ENCODE assay signal across 10 cellular contexts in the genomic region with DNA sequence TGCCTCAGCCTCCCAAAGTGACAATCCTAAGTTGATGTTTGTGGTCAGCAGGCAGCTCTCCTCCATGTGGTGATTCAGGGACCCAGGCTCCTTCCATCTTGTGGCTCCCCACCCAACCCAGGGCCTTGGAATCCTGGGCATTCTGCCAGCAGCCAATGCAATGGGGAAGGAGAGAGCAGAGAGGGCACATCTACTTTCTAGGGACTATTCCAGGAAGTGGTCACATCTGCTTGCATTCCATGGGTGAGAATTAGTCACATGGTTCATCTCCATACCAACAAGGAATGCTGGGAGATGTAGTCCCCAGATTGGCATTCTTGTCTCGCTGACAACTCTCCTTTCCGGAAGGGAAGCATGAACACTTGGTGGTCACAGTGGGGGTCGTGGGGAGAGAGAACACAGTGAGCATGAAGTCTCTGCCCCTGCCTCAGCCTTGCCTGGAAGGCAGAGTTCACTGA. TPM values are rescaled to one million over a fixed set of nuclear protein-coding genes. Genes with fewer than 3 reads are reported as not detected.
DNase-seq lines count a peak whose midpoint lies in the region; FAIRE-seq and TF ChIP-seq lines count a peak whose summit lies in the region.
"Had no signal": no experiment of that assay in that cellular context is flagged by ENCODE, and none has a peak within 500 bp of the region (broad histone marks: within the 10 kb centered on the region; RNA-seq: fewer than 3 reads in every experiment).

No MANE protein-coding gene starts in this region.

- H3K9ac ChIP-seq in kidney (ENCODE audit: low read length in 2 of 2): no peak overlapping the region

- TF ChIP-seq CTCF in PC-9 (conservative IDR thresholded peaks at IDR 0.05) (no peak), foreskin fibroblast (IDR thresholded peaks at IDR 0.05; ENCODE audit: low read depth, low read length) (no peak), kidney (IDR thresholded peaks at IDR 0.05; ENCODE audit: borderline replicate concordance, extremely low read depth, insufficient read depth) (no peak), GM13976 (IDR thresholded peaks at IDR 0.05; ENCODE audit: borderline replicate concordance, control extremely low read depth, extremely low read depth, insufficient read depth, missing control alignments) (no peak)

- no peaks in the 10 kb centered on the region for H4K20me1 ChIP-seq in PC-9 (ENCODE audit: insufficient read depth)

- no TSS peak for BruUV-seq in PC-9 (replicated peaks; lab: Mats Ljungman, UMichigan)

- H3K4me3 ChIP-seq in PC-9 (no peak overlapping the region), foreskin fibroblast (ENCODE audit: low read depth in 1 of 2, low read length in 2 of 2) (no peak overlapping the region), kidney (ENCODE audit: low read length in 2 of 2) (no peak overlapping the region)
- H3K4me3 ChIP-seq: adrenal gland had no signal

- intact Hi-C loops in PC-9 (cut with micrococcal nuclease; ENCODE audit: unreplicated experiment): no loop called here
- intact Hi-C loops in kidney (cut with DNase I): no loop called here

- H3F3A ChIP-seq in PC-9 (ENCODE audit: insufficient read depth, low read depth): no peaks in the 10 kb centered on the region

- H3K79me2 ChIP-seq in PC-9 (ENCODE audit: low read depth): no peaks in the 10 kb centered on the region

- H3K9me2 ChIP-seq in PC-9 (ENCODE audit: insufficient read depth): no peaks in the 10 kb centered on the region

- H3K4me1 ChIP-seq in PC-9 (replicated peaks; ENCODE audit: insufficient read depth): no peaks in the 10 kb centered on the region
- H3K4me1 ChIP-seq in kidney (ENCODE audit: control insufficient read depth in 1 of 2, insufficient read depth in 1 of 2, low read depth in 1 of 2, low read length in 2 of 2): no peaks in the 10 kb centered on the region
- H3K4me1 ChIP-seq: adrenal gland had no signal

- H3K9me3 ChIP-seq in PC-9 (ENCODE audit: insufficient read depth, low read depth): no peaks in the 10 kb centered on the region
- H3K9me3 ChIP-seq in kidney (ENCODE audit: control insufficient read depth in 1 of 2, low read length in 2 of 2): peaks cover 0 to 6% of the 10 kb centered on the region in 2 donors

- H3K36me3 ChIP-seq in PC-9 (ENCODE audit: low read depth) (no peaks in the 10 kb centered on the region), kidney (ENCODE audit: control insufficient read depth in 1 of 2, insufficient read depth in 2 of 2, low read length in 2 of 2) (no peaks in the 10 kb centered on the region)
- H3K36me3 ChIP-seq: adrenal gland had no signal

- H3K27ac ChIP-seq in PC-9: no peak overlapping the region
- H3K27ac ChIP-seq in kidney (ENCODE audit: low read depth in 2 of 2, low read length in 2 of 2): no peak overlapping the region
- H3K27ac ChIP-seq: adrenal gland had no signal

- H3K27me3 ChIP-seq in PC-9 (ENCODE audit: insufficient read depth, low read depth): 0 out of 2 replicates have a peak, but pooled peaks cover 3% of the 10 kb centered on the region
- H3K27me3 ChIP-seq: adrenal gland had no signal

- no peak overlapping the region for H2AFZ ChIP-seq in PC-9

- no peak for FAIRE-seq in kidney (lab: Jason Lieb, UNC)

- in situ Hi-C loops in GM13976 (cut with MboI; ENCODE audit: low sequenced_read_pairs, unreplicated experiment): no loop called here

- H3K4me2 ChIP-seq in PC-9: no peak overlapping the region

- DNase-seq in COLO668 (lab: John Stamatoyannopoulos, UW; ENCODE audit: unreplicated experiment) (peak; percentile 47), HEK293T (ENCODE audit: extremely low spot score) (peak; percentile 67), PC-9 (peak; percentile 22 to 53), foreskin fibroblast (peak; percentile 14 to 30), kidney (no peak), DMS79 (lab: John Stamatoyannopoulos, UW) (no peak), GM13976 (ENCODE audit: low spot score) (no peak), superior temporal gyrus (ENCODE audit: extremely low spot score) (no peak)
- DNase-seq: adrenal gland had no signal

- POLR2A ChIA-PET in HEK293T (lab: Yijun Ruan, JAX) (no interaction called here), PC-9 (lab: Charles Lee; ENCODE audit: unreplicated experiment) (no interaction called here)

- CTCF ChIA-PET in HEK293T (lab: Yijun Ruan, JAX) (no interaction called here), PC-9 (lab: Charles Lee) (no interaction called here)

TF ChIP-seq in HEK293T, 16 proteins besides CTCF, POLR2A, EP300 and RAD21:
- TF ChIP-seq ELF4 (IDR thresholded peaks at IDR 0.05) (peak; percentile 55), ZNF384 (IDR thresholded peaks at IDR 0.05) (no peak)

RNA-seq across cellular contexts. Expression of a gene that starts 9.9 kb away (rescaled TPM):
- total RNA-seq in PC-9 (2021) (0.74 and 1.2 TPM in 2 replicates), kidney (1.0 TPM)
- 0.99 TPM for polyA plus RNA-seq in kidney (ENCODE audit: insufficient read depth, low read depth, low replicate concordance)
- total RNA-seq: T-helper 1 cell treated with Interleukin-12 subunit alpha and Interleukin-12 subunit beta and Interleukin-4 antibody, amounts not matched to agents 30 ng/mL and 1 ng/mL, for 36 hours had no signal

Comparison
In these comparisons a context has a peak if more than half of its experiments do, and no peak if none do; other contexts are left out.
1. DNase-seq: peak in COLO668 (single experiment), HEK293T (single experiment), PC-9 (2 of 2) and foreskin fibroblast (2 of 2); none in kidney (single experiment), DMS79 (single experiment), GM13976 (single experiment) and superior temporal gyrus (single experiment).